In genomic region chr2:235106874-235107639, GRCh38 we compare ENCODE assay signal across 9 cellular contexts.
DNase-seq lines count a peak whose midpoint lies in the region; ATAC-seq, FAIRE-seq and TF ChIP-seq lines count a peak whose summit lies in the region.
"Had no signal": no experiment of that assay in that cellular context is flagged by ENCODE, and none has a peak within 500 bp of the region (broad histone marks: within the 10 kb centered on the region; RNA-seq: fewer than 3 reads in every experiment).

No MANE protein-coding gene starts in this region.

- H3K4me1 Mint-ChIP-seq in type B pancreatic cell (ENCODE audit: unreplicated experiment) = peaks cover 19% of the 10 kb centered on the region
- H3K4me1 Mint-ChIP-seq: naive thymus-derived CD8-positive, alpha-beta T cell had no signal

- H3K4me3 Mint-ChIP-seq in type B pancreatic cell = no peak overlapping the region
- H3K4me3 Mint-ChIP-seq: naive thymus-derived CD8-positive, alpha-beta T cell had no signal

- no peak for TF ChIP-seq POLR2A in H54 (IDR thresholded peaks at IDR 0.05; ENCODE audit: low read depth, low read length)

- no peak overlapping the region for H3K27ac ChIP-seq in caudate nucleus (ENCODE audit: low read depth, low read length)

- peak; percentile 88 for ATAC-seq in left colon
- no peak for ATAC-seq in GM19463 (IDR thresholded peaks at IDR 0.05; ENCODE audit: unreplicated experiment)
- ATAC-seq in HG02852 (IDR thresholded peaks at IDR 0.05; ENCODE audit: unreplicated experiment) = no peak
- ATAC-seq: naive thymus-derived CD8-positive, alpha-beta T cell had no signal

- H3K9me3 Mint-ChIP-seq in type B pancreatic cell = no peaks in the 10 kb centered on the region
- H3K9me3 Mint-ChIP-seq: naive thymus-derived CD8-positive, alpha-beta T cell had no signal

- DNase-seq in CD1c-positive myeloid dendritic cell (ENCODE audit: extremely low spot score) = peak; percentile 43
- peak; percentile 69 for DNase-seq in H54 (ENCODE audit: insufficient read length, low spot score)
- peak; percentile 74 for DNase-seq in NCI-H69 (lab: John Stamatoyannopoulos, UW)
- peak in 40 of 61 donors; percentile 5 to 69 (median 35) for DNase-seq in caudate nucleus (lab: John Stamatoyannopoulos, UW)
- DNase-seq in left colon = peak; percentile 37 to 71
- no peak for DNase-seq in type B pancreatic cell (ENCODE audit: extremely low spot score, unreplicated experiment)

- H3K27me3 Mint-ChIP-seq in type B pancreatic cell = peaks cover 9% of the 10 kb centered on the region

- intact Hi-C loops in left colon (cut with DNase I, micrococcal nuclease) = loop anchor here in 1 of 2 donors (10.0 kb wide), 1 partner anchor 562 kb away; no protein-coding TSS in a partner anchor

- peak; percentile 80 for TF ChIP-seq CTCF in type B pancreatic cell (conservative IDR thresholded peaks at IDR 0.05)

- FAIRE-seq in H54 (lab: Jason Lieb, UNC) = peak; percentile 75

- no peak overlapping the region for H3K27ac Mint-ChIP-seq in type B pancreatic cell
- H3K27ac Mint-ChIP-seq: naive thymus-derived CD8-positive, alpha-beta T cell had no signal

- H3K36me3 Mint-ChIP-seq in type B pancreatic cell = no peaks in the 10 kb centered on the region
- H3K36me3 Mint-ChIP-seq: naive thymus-derived CD8-positive, alpha-beta T cell had no signal
